24 cellular contexts compared by ENCODE assay signal in genomic region chr1:44422161-44422560, GRCh38. TPM values are rescaled to one million over a fixed set of nuclear protein-coding genes. Genes with fewer than 3 reads are reported as not detected.
A peak's percentile ranks its signal among the peaks of the same experiment; 100 is the strongest.
DNase-seq lines count a peak whose midpoint lies in the region; ATAC-seq, FAIRE-seq and TF ChIP-seq lines count a peak whose summit lies in the region.
"Had no signal": no experiment of that assay in that cellular context is flagged by ENCODE, and none has a peak within 500 bp of the region (broad histone marks: within the 10 kb centered on the region; RNA-seq: fewer than 3 reads in every experiment).

No MANE protein-coding gene starts in this region.

- no peak overlapping the region for H3K14ac ChIP-seq in H1 (ENCODE audit: insufficient read length)

- H2BK120ac ChIP-seq in H1 (replicated peaks; ENCODE audit: low read depth, low read length): peak overlapping the region; percentile 19

- H3K79me2 ChIP-seq in H1 (ENCODE audit: control insufficient read depth in 1 of 2, insufficient read depth in 2 of 2, low read length in 2 of 2): peaks cover 0 to 30% of the 10 kb centered on the region in 2 experiments; a peak in 3 of 4 replicates
- no peaks in the 10 kb centered on the region for H3K79me2 ChIP-seq in parathyroid adenoma

- no peak overlapping the region for H3K4me3 ChIP-seq in H1 (ENCODE audit: extremely low read depth in 1 of 4, insufficient read depth in 2 of 4, low read depth in 3 of 4, low read length in 4 of 4)
- H3K4me3 ChIP-seq in parathyroid adenoma (ENCODE audit: low read depth, low read length): no peak overlapping the region
- H3K4me3 ChIP-seq: coronary artery, prostate gland, transverse colon had no signal

- POLR2A ChIA-PET in H1 (lab: Charles Lee; ENCODE audit: partially characterized antibody): interaction anchor here (1.1 to 2.2 kb wide), 5 partner anchors 9 to 121 kb away, joined by 3 to 7 read pairs (median 3); no protein-coding TSS in a partner anchor

- ATAC-seq in GM21526 (IDR thresholded peaks at IDR 0.05; ENCODE audit: low FRiP score, unreplicated experiment) (no peak), GM19395 (IDR thresholded peaks at IDR 0.05; ENCODE audit: unreplicated experiment) (no peak)
- ATAC-seq: activated naive CD8-positive, alpha-beta T cell treated with anti-CD3 and anti-CD28 coated beads, Interleukin-2, amount 50 U/mL, for 24 hours; natural killer cell; stimulated activated naive CD8-positive, alpha-beta T cell treated with anti-CD3 and anti-CD28 coated beads, Interleukin-15, Interleukin-2, amounts not matched to agents 100 U/mL and 50 U/mL, for 24 hours had no signal

- H3K23ac ChIP-seq in H1 (ENCODE audit: insufficient read length): no peak overlapping the region

- H4K20me1 ChIP-seq in H1 (replicated peaks in 1 of 2; ENCODE audit: control insufficient read depth in 1 of 2, insufficient read depth in 2 of 2, low read length in 2 of 2): peaks cover 3 to 10% of the 10 kb centered on the region in 2 experiments

- H3K4me2 ChIP-seq in H1 (ENCODE audit: insufficient read depth in 1 of 2, low read depth in 2 of 2, low read length in 2 of 2): peak overlapping the region in 1 of 2 experiments; percentile 7; a peak in 1 of 4 replicates
- H3K4me2 ChIP-seq in parathyroid adenoma (ENCODE audit: low read length): no peak overlapping the region

- CTCF ChIA-PET in H1 (lab: Charles Lee; ENCODE audit: partially characterized antibody): interaction anchor here (1.3 to 3.1 kb wide), 4 partner anchors 44 to 173 kb away, joined by 4 to 13 read pairs (median 5); no protein-coding TSS in a partner anchor

- H3K27me3 ChIP-seq in H1 (replicated peaks in 1 of 4; ENCODE audit: control insufficient read depth in 3 of 4, extremely low read depth in 1 of 4, insufficient read depth in 3 of 4, low read length in 3 of 4) (peaks cover 0 to 5% (median under 1%) of the 10 kb centered on the region in 4 experiments; a peak in 2 of 7 replicates), parathyroid adenoma (ENCODE audit: control insufficient read depth, insufficient read depth, low read length) (no peaks in the 10 kb centered on the region)

- H3K36me3 ChIP-seq in H1 (ENCODE audit: control insufficient read depth in 2 of 4, insufficient read depth in 4 of 4, low read length in 3 of 4) (no peaks in the 10 kb centered on the region; a peak in 1 of 8 replicates), parathyroid adenoma (ENCODE audit: control insufficient read depth, insufficient read depth, low read length) (no peaks in the 10 kb centered on the region)
- H3K36me3 ChIP-seq: brain microvascular endothelial cell, prostate gland, transverse colon had no signal

- peak overlapping the region; percentile 27; the same call in 1 of the 2 replicates for H2BK5ac ChIP-seq in H1 (ENCODE audit: low read depth, low read length)

- 39% methylated on average over 6 of the region's 6 CpGs; no CpG with 5 or more reads in 1 of the 2 experiments for WGBS in H1 (ENCODE audit: extremely low coverage in 1 of 2, insufficient coverage in 1 of 2, insufficient read length in 1 of 2, insufficient replicate concordance in 2 of 2, low coverage in 1 of 2, low lambda C conversion rate in 2 of 2, missing lambda C conversion rate in 1 of 2), 2 experiments

- H3K4ac ChIP-seq in H1 (replicated peaks; ENCODE audit: insufficient read length, low read depth, low read length): no peak overlapping the region

- H2AK5ac ChIP-seq in H1 (ENCODE audit: low read depth, low read length): no peak overlapping the region

- peak; percentile 13 for FAIRE-seq in H1 (lab: Jason Lieb, UNC)
- FAIRE-seq: GM12892, small intestine had no signal

- H3K79me1 ChIP-seq in H1 (ENCODE audit: low read depth, low read length): no peaks in the 10 kb centered on the region; the same call in 1 of the 2 replicates

- H2BK15ac ChIP-seq in H1 (ENCODE audit: low read length): no peak overlapping the region

- TF ChIP-seq CTCF in H1 (IDR thresholded peaks at IDR 0.05; ENCODE audit: control extremely low read depth in 1 of 3, insufficient read depth in 1 of 3, low read depth in 1 of 3, low read length in 3 of 3) (no peak), parathyroid adenoma (IDR thresholded peaks at IDR 0.05) (no peak)

- H2BK20ac ChIP-seq in H1 (ENCODE audit: low read length): no peak overlapping the region

- H3K9ac ChIP-seq in H1 (replicated peaks in 1 of 4; ENCODE audit: extremely low read depth in 1 of 4, low read depth in 3 of 4, low read length in 3 of 4) (no peak overlapping the region; a peak in 1 of 7 replicates), parathyroid adenoma (no peak overlapping the region)

- H3K23me2 ChIP-seq in H1 (ENCODE audit: low read depth, low read length): peaks cover 11% of the 10 kb centered on the region

- H2BK12ac ChIP-seq in H1 (ENCODE audit: low read depth, low read length): peak overlapping the region; percentile 86

- no peak overlapping the region for H4K91ac ChIP-seq in H1 (replicated peaks; ENCODE audit: insufficient read length, low read length)

- no peak overlapping the region for H3K27ac ChIP-seq in H1 (ENCODE audit: low read depth, low read length)
- H3K27ac ChIP-seq in parathyroid adenoma: peak overlapping the region; percentile 19
- H3K27ac ChIP-seq: brain microvascular endothelial cell, coronary artery, prostate gland, transverse colon had no signal

- H3K9me3 ChIP-seq in H1 (ENCODE audit: insufficient read depth in 2 of 2, low read depth in 1 of 2, low read length in 1 of 2) (no peaks in the 10 kb centered on the region), parathyroid adenoma (ENCODE audit: control insufficient read depth, low read length) (no peaks in the 10 kb centered on the region)
- H3K9me3 ChIP-seq: prostate gland, transverse colon had no signal

- H3K18ac ChIP-seq in H1 (ENCODE audit: extremely low read depth, low read length): 0 out of 2 replicates have a peak overlapping the region, but pooled peaks have one; percentile 17

- H4K5ac ChIP-seq in H1 (ENCODE audit: insufficient read length, low read depth, low read length): no peak overlapping the region

- H2AFZ ChIP-seq in H1 (ENCODE audit: low read length) (no peak overlapping the region), parathyroid adenoma (no peak overlapping the region)

- 0 out of 4 replicates have a peak, but pooled peaks of 1 of the 2 experiments have one; percentile 4 for TF ChIP-seq RAD21 in H1 (IDR thresholded peaks at IDR 0.05 in 1 of 2, conservative IDR thresholded peaks at IDR 0.05 in 1 of 2; ENCODE audit: low read depth in 2 of 2, low read length in 2 of 2)

- no peak for TF ChIP-seq EP300 in H1 (IDR thresholded peaks at IDR 0.05; ENCODE audit: borderline replicate concordance in 1 of 2, low read depth in 2 of 2, low read length in 2 of 2)

- DNase-seq in GF-D8 (lab: John Stamatoyannopoulos, UW): peak; percentile 25
- DNase-seq in Kasumi-1 (lab: John Stamatoyannopoulos, UW): peak; percentile 88 to 89
- DNase-seq in H1 (ENCODE audit: low read depth in 1 of 2, low spot score in 2 of 2): no peak
- DNase-seq in NCI-H510A treated with DMSO at 0.1 percent for 48 hours (lab: John Stamatoyannopoulos, UW): no peak
- no peak for DNase-seq in activated CD4-positive, alpha-beta T cell treated with anti-CD3 and anti-CD28 coated beads for 4 hours
- DNase-seq: activated effector memory CD4-positive, alpha-beta T cell treated with Interleukin-2 at 50 U/mL for 16 hours; activated naive CD8-positive, alpha-beta T cell treated with anti-CD3 and anti-CD28 coated beads, Interleukin-2, amount 50 U/mL, for 24 hours; brain microvascular endothelial cell; H9; hippocampal formation; islet precursor cell; mesendoderm; natural killer cell; NCI-H1417 treated with DMSO at 0.1 percent for 48 hours; small intestine; stimulated activated CD4-positive, alpha-beta T cell treated with anti-CD3 and anti-CD28 coated beads, Interleukin-4, amount 100 ng/mL, for 1 hour; stimulated activated naive CD8-positive, alpha-beta T cell treated with anti-CD3 and anti-CD28 coated beads, Interleukin-15, Interleukin-2, amounts not matched to agents 100 U/mL and 50 U/mL, for 24 hours; transverse colon had no signal

- H3K4me1 ChIP-seq in H1 (replicated peaks in 1 of 4; ENCODE audit: control insufficient read depth in 3 of 4, insufficient read depth in 4 of 4, low read length in 3 of 4) (peaks cover 5 to 32% (median 28%) of the 10 kb centered on the region in 4 experiments), parathyroid adenoma (no peaks in the 10 kb centered on the region)
- H3K4me1 ChIP-seq: prostate gland had no signal

- H3K56ac ChIP-seq in H1 (replicated peaks; ENCODE audit: insufficient read length, low read depth, low read length): no peak overlapping the region

- no peak for TF ChIP-seq POLR2A in H1 (IDR thresholded peaks at IDR 0.05; ENCODE audit: control extremely low read depth in 1 of 2, low read depth in 2 of 2, low read length in 2 of 2)

- H4K8ac ChIP-seq in H1 (ENCODE audit: extremely low read depth, insufficient read depth, low read length): no peak overlapping the region

TF ChIP-seq in H1, 55 proteins besides CTCF, POLR2A, EP300 and RAD21 (continues in another document):
- TF ChIP-seq NANOG (IDR thresholded peaks at IDR 0.05; ENCODE audit: insufficient read depth, low read depth, low read length, poor library complexity, severe bottlenecking) (no peak), KDM5A (IDR thresholded peaks at IDR 0.05; ENCODE audit: low read length) (no peak), SP1 (IDR thresholded peaks at IDR 0.05; ENCODE audit: low read depth, low read length) (no peak), CBX5 (IDR thresholded peaks at IDR 0.05; ENCODE audit: low read depth, low read length) (no peak), JUND (IDR thresholded peaks at IDR 0.05; ENCODE audit: low read length) (no peak), SAP30 (IDR thresholded peaks at IDR 0.05; ENCODE audit: insufficient read depth, insufficient replicate concordance, low read length) (no peak), CHD1 (IDR thresholded peaks at IDR 0.05; ENCODE audit: low read depth, low read length) (no peak), GABPA (IDR thresholded peaks at IDR 0.05; ENCODE audit: borderline replicate concordance, insufficient read depth, low read length) (no peak), RFX5 (IDR thresholded peaks at IDR 0.05; ENCODE audit: borderline replicate concordance, low read depth, low read length) (no peak), TAF7 (optimal IDR thresholded peaks at IDR 0.05; ENCODE audit: borderline replicate concordance, low read depth, low read length) (no peak), SP4 (IDR thresholded peaks at IDR 0.05; ENCODE audit: low read length) (no peak), KDM1A (IDR thresholded peaks at IDR 0.05; ENCODE audit: borderline replicate concordance, low read length) (no peak)

RNA-seq across cellular contexts. Expression of gene RNF220, which starts 17.1 kb away (rescaled TPM):
- 123 and 127 TPM in 2 replicates for total RNA-seq in H1 (2021; fragmentation: NEBNext Ultra II Directional; extraction: Animal tissue kit (Norgen Biotek cat#: 25700))
- polyA plus RNA-seq in H1 (2011; rRNA removed): 160 and 165 TPM in 2 replicates
- polyA plus RNA-seq in H1 (2011; cell fraction: cytosol; rRNA removed): 144 TPM
- polyA plus RNA-seq in H1 (2011; cell fraction: nucleus; rRNA removed): 173 TPM
- 101 to 164 TPM (median 152 TPM) in 4 replicates for polyA plus RNA-seq in H1 (2012, experiment 1 of 2)
- polyA plus RNA-seq in H1 (2012, experiment 2 of 2): 105 TPM
- 93.4 TPM for polyA plus RNA-seq in H1 (2013, experiment 1 of 2)
- 89.5 TPM for polyA plus RNA-seq in H1 (2013, experiment 2 of 2)
- polyA minus RNA-seq in H1 (2011; rRNA and poly(A)+ RNA removed): 86.4 and 97.4 TPM in 2 replicates
- polyA minus RNA-seq in H1 (2011; cell fraction: cytosol; rRNA and poly(A)+ RNA removed): 44.8 TPM
- polyA minus RNA-seq in H1 (2011; cell fraction: nucleus; rRNA and poly(A)+ RNA removed): 86.8 TPM

Comparison
In these comparisons a context has a peak if more than half of its experiments do, and no peak if none do; other contexts are left out.
1. DNase-seq: peak in GF-D8 (single experiment) and Kasumi-1 (2 of 2); none in H1 (0 of 2), NCI-H510A treated with DMSO at 0.1 percent for 48 hours (single experiment) and activated CD4-positive, alpha-beta T cell treated with anti-CD3 and anti-CD28 coated beads for 4 hours (0 of 2).